Comparison of ENCODE assay signal across 1 cellular context in the genomic region with DNA sequence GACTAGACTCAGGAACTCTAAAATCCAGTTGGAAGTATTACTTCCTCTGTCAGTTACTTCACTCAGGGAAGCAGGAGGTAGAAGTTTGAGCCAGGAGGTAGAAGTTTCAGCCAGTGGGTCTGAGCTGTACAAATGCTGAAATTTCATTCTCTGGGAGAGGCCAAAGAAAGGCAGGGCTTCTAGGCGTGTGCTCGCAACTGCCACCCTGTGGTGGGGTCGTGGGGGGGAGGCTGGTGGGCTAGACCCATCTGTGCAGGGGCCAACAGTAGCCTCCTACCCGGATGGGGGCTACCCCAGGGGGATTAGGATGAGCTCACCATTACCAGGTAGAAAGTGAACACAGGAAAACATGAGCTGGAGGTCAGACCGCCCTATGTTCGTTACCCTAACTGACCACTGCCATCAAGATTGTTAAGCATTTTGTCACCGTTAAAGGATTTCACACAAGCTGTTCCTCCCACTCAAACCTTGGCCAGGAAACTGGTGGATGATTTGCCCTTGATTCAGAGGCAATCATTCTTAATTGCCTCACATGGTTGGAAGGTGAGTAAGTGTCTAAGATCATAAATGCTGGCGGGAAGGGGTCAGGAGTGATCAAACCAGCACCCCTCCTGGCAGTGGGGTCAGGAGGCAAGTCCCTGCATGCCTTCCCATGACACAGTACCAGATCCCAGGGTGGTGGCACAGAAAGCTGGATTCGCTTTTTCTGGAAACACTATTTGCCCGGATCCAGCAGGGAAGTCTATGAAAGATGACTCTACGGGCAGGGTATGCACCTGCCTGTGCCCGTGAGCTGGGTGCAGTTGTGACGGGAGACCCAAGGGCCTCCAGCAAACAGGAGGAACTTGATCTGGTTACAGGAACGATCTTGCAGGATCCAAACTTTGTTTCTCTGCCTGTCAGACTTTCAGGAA.
A peak's percentile ranks its signal among the peaks of the same experiment; 100 is the strongest.
TF ChIP-seq lines count a peak whose summit lies in the region.

No MANE protein-coding gene starts in this region.

TF ChIP-seq in IMR-90, 13 proteins besides CTCF, POLR2A, EP300 and RAD21 (continued from another document):
- TF ChIP-seq, protein P1, sequence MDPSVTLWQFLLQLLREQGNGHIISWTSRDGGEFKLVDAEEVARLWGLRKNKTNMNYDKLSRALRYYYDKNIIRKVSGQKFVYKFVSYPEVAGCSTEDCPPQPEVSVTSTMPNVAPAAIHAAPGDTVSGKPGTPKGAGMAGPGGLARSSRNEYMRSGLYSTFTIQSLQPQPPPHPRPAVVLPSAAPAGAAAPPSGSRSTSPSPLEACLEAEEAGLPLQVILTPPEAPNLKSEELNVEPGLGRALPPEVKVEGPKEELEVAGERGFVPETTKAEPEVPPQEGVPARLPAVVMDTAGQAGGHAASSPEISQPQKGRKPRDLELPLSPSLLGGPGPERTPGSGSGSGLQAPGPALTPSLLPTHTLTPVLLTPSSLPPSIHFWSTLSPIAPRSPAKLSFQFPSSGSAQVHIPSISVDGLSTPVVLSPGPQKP (IDR thresholded peaks at IDR 0.05; ENCODE audit: borderline replicate concordance, low read depth, low read length): no peak
- peak; percentile 88 for TF ChIP-seq FOS (IDR thresholded peaks at IDR 0.05; ENCODE audit: low read depth, low read length)
- no peak for TF ChIP-seq CHD1 (IDR thresholded peaks at IDR 0.05; ENCODE audit: low read depth, low read length)
- TF ChIP-seq, protein P2, sequence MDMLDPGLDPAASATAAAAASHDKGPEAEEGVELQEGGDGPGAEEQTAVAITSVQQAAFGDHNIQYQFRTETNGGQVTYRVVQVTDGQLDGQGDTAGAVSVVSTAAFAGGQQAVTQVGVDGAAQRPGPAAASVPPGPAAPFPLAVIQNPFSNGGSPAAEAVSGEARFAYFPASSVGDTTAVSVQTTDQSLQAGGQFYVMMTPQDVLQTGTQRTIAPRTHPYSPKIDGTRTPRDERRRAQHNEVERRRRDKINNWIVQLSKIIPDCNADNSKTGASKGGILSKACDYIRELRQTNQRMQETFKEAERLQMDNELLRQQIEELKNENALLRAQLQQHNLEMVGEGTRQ (IDR thresholded peaks at IDR 0.05; ENCODE audit: low read depth, low read length): no peak
- TF ChIP-seq CEBPB (IDR thresholded peaks at IDR 0.05; ENCODE audit: low read depth, low read length): peak; percentile 88
- TF ChIP-seq SMC3 (IDR thresholded peaks at IDR 0.05; ENCODE audit: low read depth, low read length): peak; percentile 27; the same call in 1 of the 2 replicates
- TF ChIP-seq RCOR1 (IDR thresholded peaks at IDR 0.05; ENCODE audit: insufficient replicate concordance, low read length): peak; percentile 79
- peak; percentile 59 for TF ChIP-seq MAZ (IDR thresholded peaks at IDR 0.05; ENCODE audit: borderline replicate concordance, low read depth, low read length)
- peak; percentile 90 for TF ChIP-seq BHLHE40 (IDR thresholded peaks at IDR 0.05; ENCODE audit: low read depth, low read length)
